ENCODE assay signal across 8 cellular contexts in genomic region chr6:46491201-46491788, GRCh38. TPM values are rescaled to one million over a fixed set of nuclear protein-coding genes. Genes with fewer than 3 reads are reported as not detected.
DNase-seq lines count a peak whose midpoint lies in the region; ATAC-seq and TF ChIP-seq lines count a peak whose summit lies in the region.

Gene RCAN2 (minus strand): TSS chr6:46491449.

- H3K4me3 ChIP-seq in Caco-2 (ENCODE audit: low read depth, low read length): peak within 1 kb of the TSS; percentile 44
- H3K4me3 ChIP-seq in esophagus muscularis mucosa: peak within 1 kb of the TSS; percentile 64 to 83 (median 82)
- peak within 1 kb of the TSS; percentile 69 to 83 for H3K4me3 ChIP-seq in testis

- H3K27ac ChIP-seq in esophagus muscularis mucosa (replicated peaks in 1 of 4) (peak within 1 kb of the TSS; percentile 78 to 89 (median 86)), testis (peak within 1 kb of the TSS; percentile 80 to 85)

- peaks cover 7% of the 10 kb centered on the region for H3K4me1 Mint-ChIP-seq in Caco-2 (ENCODE audit: low read depth, unreplicated experiment)
- H3K4me1 Mint-ChIP-seq in activated CD4-positive, alpha-beta memory T cell treated with anti-CD3 and anti-CD28 coated beads, Interleukin-2, amount 10 ng/mL, durations not matched to agents 7 days and 5 days: peaks cover 9% of the 10 kb centered on the region

- WGBS in esophagus muscularis mucosa: 7% methylated on average over 3 of the region's 60 CpGs
- WGBS in testis, 2 donors: 1 to 3% methylated on average over 6 to 20 of the region's 60 CpGs

- no peaks in the 10 kb centered on the region for H3K9me3 ChIP-seq in Caco-2
- H3K9me3 ChIP-seq in esophagus muscularis mucosa: no peaks in the 10 kb centered on the region
- H3K9me3 ChIP-seq in testis: no peaks in the 10 kb centered on the region

- H3K4me3 Mint-ChIP-seq in Caco-2 (ENCODE audit: unreplicated experiment): peak within 1 kb of the TSS; percentile 73
- H3K4me3 Mint-ChIP-seq in activated CD4-positive, alpha-beta memory T cell treated with anti-CD3 and anti-CD28 coated beads, Interleukin-2, amount 10 ng/mL, durations not matched to agents 7 days and 5 days: peak within 1 kb of the TSS; percentile 9

- DNase-seq in Caco-2 (peak; percentile 42 to 51), NAMALWA (ENCODE audit: low spot score) (peak; percentile 29), esophagus muscularis mucosa (ENCODE audit: extremely low spot score) (no peak), midbrain (lab: John Stamatoyannopoulos, UW) (peak; percentile 48), testis (peak; percentile 75)
- no peak for DNase-seq in activated CD4-positive, alpha-beta memory T cell treated with anti-CD3 and anti-CD28 coated beads, Interleukin-2, amount 10 ng/mL, durations not matched to agents 7 days and 5 days
- DNase-seq in NK-92 treated with Interleukin-12 subunit alpha and Interleukin-12 subunit beta, amount 100 ng/mL, for 24 hours (lab: John Stamatoyannopoulos, UW): no peak

- H3K27ac Mint-ChIP-seq in Caco-2 (ENCODE audit: unreplicated experiment): no peak within 1 kb of the TSS
- no peak within 1 kb of the TSS for H3K27ac Mint-ChIP-seq in activated CD4-positive, alpha-beta memory T cell treated with anti-CD3 and anti-CD28 coated beads, Interleukin-2, amount 10 ng/mL, durations not matched to agents 7 days and 5 days

- no peak for TF ChIP-seq CTCF in Caco-2 (IDR thresholded peaks at IDR 0.05; ENCODE audit: insufficient read depth in 1 of 2, low read depth in 1 of 2, low read length in 1 of 2, severe bottlenecking in 1 of 2, unreplicated experiment in 1 of 2)
- no peak for TF ChIP-seq CTCF in esophagus muscularis mucosa (IDR thresholded peaks at IDR 0.05)
- TF ChIP-seq CTCF in testis (IDR thresholded peaks at IDR 0.05): no peak

- H3K27me3 ChIP-seq in Caco-2 (replicated peaks; ENCODE audit: control insufficient read depth, insufficient read depth, low read length): no peaks in the 10 kb centered on the region; the same call in none of the 2 replicates
- H3K27me3 ChIP-seq in esophagus muscularis mucosa: no peaks in the 10 kb centered on the region
- H3K27me3 ChIP-seq in testis: no peaks in the 10 kb centered on the region

- intact Hi-C loops in Caco-2 (cut with micrococcal nuclease; ENCODE audit: unreplicated experiment) (loop anchor here (5.0 to 10.0 kb wide), 2 partner anchors 136 to 396 kb away; no protein-coding TSS in a partner anchor), esophagus muscularis mucosa (cut with DNase I) (loop anchor here (5.0 kb wide), 2 partner anchors 136 to 269 kb away; no protein-coding TSS in a partner anchor), testis (cut with DNase I; ENCODE audit: low total_unique reads) (no loop called here)

- TF ChIP-seq POLR2A in esophagus muscularis mucosa (IDR thresholded peaks at IDR 0.05; ENCODE audit: low read depth) (no peak), testis (IDR thresholded peaks at IDR 0.05) (no peak)

- H3K36me3 Mint-ChIP-seq in Caco-2 (ENCODE audit: insufficient read depth, unreplicated experiment): no peaks in the 10 kb centered on the region
- H3K36me3 Mint-ChIP-seq in activated CD4-positive, alpha-beta memory T cell treated with anti-CD3 and anti-CD28 coated beads, Interleukin-2, amount 10 ng/mL, durations not matched to agents 7 days and 5 days (ENCODE audit: low read depth): no peaks in the 10 kb centered on the region

- no TSS peak for BruUV-seq in Caco-2 (replicated peaks; lab: Mats Ljungman, UMichigan)

- POLR2A ChIA-PET in Caco-2 (lab: Charles Lee): no interaction called here
- POLR2A ChIA-PET in activated CD4-positive, alpha-beta memory T cell treated with anti-CD3 and anti-CD28 coated beads, Interleukin-2, amount 10 ng/mL, durations not matched to agents 7 days and 5 days (lab: Charles Lee): no interaction called here

- H3K27me3 Mint-ChIP-seq in Caco-2 (ENCODE audit: insufficient read depth, unreplicated experiment): peaks cover 30% of the 10 kb centered on the region
- peaks cover 62% of the 10 kb centered on the region for H3K27me3 Mint-ChIP-seq in activated CD4-positive, alpha-beta memory T cell treated with anti-CD3 and anti-CD28 coated beads, Interleukin-2, amount 10 ng/mL, durations not matched to agents 7 days and 5 days

- CTCF ChIA-PET in Caco-2 (lab: Charles Lee): interaction anchor here (1.4 kb wide), 1 partner anchor 72 kb away, joined by 3 read pairs; no protein-coding TSS in a partner anchor
- CTCF ChIA-PET in activated CD4-positive, alpha-beta memory T cell treated with anti-CD3 and anti-CD28 coated beads, Interleukin-2, amount 10 ng/mL, durations not matched to agents 7 days and 5 days (lab: Charles Lee): interaction anchor here (0.7 to 1.5 kb wide), 2 partner anchors 270 to 401 kb away, joined by 3 to 4 read pairs; no protein-coding TSS in a partner anchor

- ATAC-seq in GM21390 (IDR thresholded peaks at IDR 0.05; ENCODE audit: unreplicated experiment): peak; percentile 52

- H3K36me3 ChIP-seq in Caco-2 (ENCODE audit: control insufficient read depth, insufficient read depth, low read length): no peaks in the 10 kb centered on the region
- H3K36me3 ChIP-seq in esophagus muscularis mucosa: no peaks in the 10 kb centered on the region
- H3K36me3 ChIP-seq in testis (ENCODE audit: low read depth, missing control alignments): no peaks in the 10 kb centered on the region

- H3K4me1 ChIP-seq in Caco-2 (peaks cover 9% of the 10 kb centered on the region; the same call in 1 of the 2 replicates), esophagus muscularis mucosa (peaks cover 9 to 26% (median 19%) of the 10 kb centered on the region in 4 donors), testis (peaks cover 2% of the 10 kb centered on the region)

- no peak for TF ChIP-seq EP300 in esophagus muscularis mucosa (IDR thresholded peaks at IDR 0.05)

- no peaks in the 10 kb centered on the region for H3K9me3 Mint-ChIP-seq in Caco-2 (ENCODE audit: unreplicated experiment)
- H3K9me3 Mint-ChIP-seq in activated CD4-positive, alpha-beta memory T cell treated with anti-CD3 and anti-CD28 coated beads, Interleukin-2, amount 10 ng/mL, durations not matched to agents 7 days and 5 days: no peaks in the 10 kb centered on the region

RNA-seq across cellular contexts. Expression of gene RCAN2, which starts in this region (rescaled TPM):
- total RNA-seq in Caco-2 (2022) (not detected in 2 replicates), esophagus muscularis mucosa (10 to 100 TPM; 28.7 to 79.1 (median 36.3) TPM), testis (1 to 10 TPM; 6.3 to 7.1 TPM)
- total RNA-seq in activated CD4-positive, alpha-beta memory T cell treated with anti-CD3 and anti-CD28 coated beads, Interleukin-2, amount 10 ng/mL, durations not matched to agents 7 days and 5 days: 1 to 10 TPM; 2.8 to 3.1 TPM
- 17.4 TPM for polyA plus RNA-seq in testis (ENCODE audit: insufficient read depth, low read depth, low replicate concordance)

Comparison
In these comparisons a context has a peak if more than half of its experiments do, and no peak if none do; other contexts are left out.
1. Peak in DNase-seq and H3K4me3 ChIP-seq in Caco-2; RNA of the gene not detected or under 1 TPM.
2. DNase-seq: peak in NAMALWA (single experiment), midbrain (single experiment) and testis (single experiment); none in activated CD4-positive, alpha-beta memory T cell treated with anti-CD3 and anti-CD28 coated beads, Interleukin-2, amount 10 ng/mL, durations not matched to agents 7 days and 5 days (single experiment), esophagus muscularis mucosa (single experiment) and NK-92 treated with Interleukin-12 subunit alpha and Interleukin-12 subunit beta, amount 100 ng/mL, for 24 hours (single experiment).
3. Peak in every context shown above with its lines, with median percentiles within 50 percentile points of each other: H3K4me3 ChIP-seq.